Comparison of ENCODE assay signal across 1 cellular context in the genomic region with DNA sequence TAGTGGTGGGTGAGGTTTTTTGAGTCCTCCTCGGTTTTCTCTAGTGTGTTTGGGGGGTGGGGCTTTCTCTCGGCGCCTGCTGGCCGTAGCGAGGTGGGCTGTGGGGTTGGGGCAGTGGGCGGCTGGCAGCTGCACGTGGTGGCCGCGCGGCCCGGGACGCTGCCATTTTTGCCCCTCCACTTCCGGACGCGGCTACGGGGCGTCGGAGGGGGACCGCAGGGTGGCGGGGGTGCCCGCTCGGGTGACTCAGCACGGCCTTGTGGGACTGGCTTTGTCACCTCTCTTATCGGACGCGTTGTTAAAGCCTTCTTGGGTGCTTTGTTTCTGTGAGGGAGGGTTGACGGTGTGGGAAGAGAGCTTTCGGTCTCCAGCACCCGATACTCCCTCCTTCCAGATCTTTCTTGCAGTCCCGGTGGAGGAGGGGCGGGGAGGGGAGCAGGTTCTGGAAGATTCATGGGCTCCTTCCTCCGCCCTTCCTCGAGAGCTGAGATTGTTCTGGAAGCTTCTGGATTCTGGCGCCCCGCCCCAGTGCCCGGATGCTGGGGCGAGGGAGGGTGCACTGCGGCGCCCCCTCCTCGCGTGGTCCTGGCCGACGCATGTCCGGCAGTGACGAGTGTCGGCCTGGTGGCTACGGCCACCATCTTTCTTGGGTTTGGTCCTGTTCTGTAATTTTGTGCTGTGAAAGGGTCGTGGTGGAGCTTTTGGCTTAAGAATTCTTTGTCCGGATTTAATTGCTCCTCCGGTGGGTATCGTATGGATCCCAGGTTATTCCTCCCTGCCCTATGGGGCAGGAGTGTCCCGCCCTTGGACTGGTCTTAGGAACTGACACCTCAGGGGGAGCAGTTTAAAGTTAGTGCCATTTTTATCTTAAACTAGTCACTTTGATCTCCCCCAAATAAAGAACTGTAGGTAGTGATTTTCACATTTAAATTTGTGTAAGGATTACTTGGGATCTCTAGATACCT.
TF ChIP-seq lines count a peak whose summit lies in the region.

No MANE protein-coding gene starts in this region.

TF ChIP-seq in HepG2, 621 proteins besides CTCF, POLR2A, EP300 and RAD21 (continued from another document and continues in another):
- no peak for TF ChIP-seq RNF219 (CRISPR knock-in tag; IDR thresholded peaks at IDR 0.05)
- TF ChIP-seq DNMT1 (CRISPR knock-in tag; IDR thresholded peaks at IDR 0.05), result no peak
- TF ChIP-seq ZNF709 (CRISPR knock-in tag; IDR thresholded peaks at IDR 0.05), result peak; percentile 55
- no peak; the same call in 1 of the 2 replicates for TF ChIP-seq HDAC1 (CRISPR knock-in tag; IDR thresholded peaks at IDR 0.05)
- TF ChIP-seq, protein P1, sequence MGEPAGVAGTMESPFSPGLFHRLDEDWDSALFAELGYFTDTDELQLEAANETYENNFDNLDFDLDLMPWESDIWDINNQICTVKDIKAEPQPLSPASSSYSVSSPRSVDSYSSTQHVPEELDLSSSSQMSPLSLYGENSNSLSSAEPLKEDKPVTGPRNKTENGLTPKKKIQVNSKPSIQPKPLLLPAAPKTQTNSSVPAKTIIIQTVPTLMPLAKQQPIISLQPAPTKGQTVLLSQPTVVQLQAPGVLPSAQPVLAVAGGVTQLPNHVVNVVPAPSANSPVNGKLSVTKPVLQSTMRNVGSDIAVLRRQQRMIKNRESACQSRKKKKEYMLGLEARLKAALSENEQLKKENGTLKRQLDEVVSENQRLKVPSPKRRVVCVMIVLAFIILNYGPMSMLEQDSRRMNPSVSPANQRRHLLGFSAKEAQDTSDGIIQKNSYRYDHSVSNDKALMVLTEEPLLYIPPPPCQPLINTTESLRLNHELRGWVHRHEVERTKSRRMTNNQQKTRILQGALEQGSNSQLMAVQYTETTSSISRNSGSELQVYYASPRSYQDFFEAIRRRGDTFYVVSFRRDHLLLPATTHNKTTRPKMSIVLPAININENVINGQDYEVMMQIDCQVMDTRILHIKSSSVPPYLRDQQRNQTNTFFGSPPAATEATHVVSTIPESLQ (CRISPR knock-in tag; conservative IDR thresholded peaks at IDR 0.05), result no peak
- TF ChIP-seq, protein P2, sequence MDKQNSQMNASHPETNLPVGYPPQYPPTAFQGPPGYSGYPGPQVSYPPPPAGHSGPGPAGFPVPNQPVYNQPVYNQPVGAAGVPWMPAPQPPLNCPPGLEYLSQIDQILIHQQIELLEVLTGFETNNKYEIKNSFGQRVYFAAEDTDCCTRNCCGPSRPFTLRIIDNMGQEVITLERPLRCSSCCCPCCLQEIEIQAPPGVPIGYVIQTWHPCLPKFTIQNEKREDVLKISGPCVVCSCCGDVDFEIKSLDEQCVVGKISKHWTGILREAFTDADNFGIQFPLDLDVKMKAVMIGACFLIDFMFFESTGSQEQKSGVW (CRISPR knock-in tag; IDR thresholded peaks at IDR 0.05; ENCODE audit: borderline replicate concordance), result 0 out of 2 replicates have a peak, but pooled peaks have one; percentile 5
- no peak for TF ChIP-seq ZNF766 (CRISPR knock-in tag; IDR thresholded peaks at IDR 0.05; ENCODE audit: borderline replicate concordance)
- no peak for TF ChIP-seq NR3C1 (CRISPR knock-in tag; IDR thresholded peaks at IDR 0.05)
- no peak; the same call in 1 of the 2 replicates for TF ChIP-seq ZFP36L2 (CRISPR knock-in tag; IDR thresholded peaks at IDR 0.05)
- no peak for TF ChIP-seq EZH2 (conservative IDR thresholded peaks at IDR 0.05; ENCODE audit: low read depth, low read length)
- no peak for TF ChIP-seq MTA3 (CRISPR knock-in tag; IDR thresholded peaks at IDR 0.05)
- TF ChIP-seq SIN3B (IDR thresholded peaks at IDR 0.05; ENCODE audit: low read length), result no peak; the same call in 1 of the 2 replicates
- no peak; the same call in 1 of the 2 replicates for TF ChIP-seq NFAT5 (CRISPR knock-in tag; IDR thresholded peaks at IDR 0.05)
- TF ChIP-seq ZNF232 (CRISPR knock-in tag; IDR thresholded peaks at IDR 0.05; ENCODE audit: borderline replicate concordance), result no peak
- TF ChIP-seq NFE2L2 (IDR thresholded peaks at IDR 0.05; ENCODE audit: low read length), result peak; percentile 42; the same call in 1 of the 2 replicates
- no peak for TF ChIP-seq TARDBP (CRISPR knock-in tag; IDR thresholded peaks at IDR 0.05)
- no peak for TF ChIP-seq AKAP8 (CRISPR knock-in tag; IDR thresholded peaks at IDR 0.05)
- no peak; the same call in 1 of the 2 replicates for TF ChIP-seq RXRB (CRISPR knock-in tag; IDR thresholded peaks at IDR 0.05; ENCODE audit: borderline replicate concordance)
- TF ChIP-seq MAF1 (CRISPR knock-in tag; IDR thresholded peaks at IDR 0.05; ENCODE audit: borderline replicate concordance), result no peak
- TF ChIP-seq LCORL (IDR thresholded peaks at IDR 0.05), result no peak
- no peak for TF ChIP-seq LCORL (CRISPR knock-in tag; IDR thresholded peaks at IDR 0.05)
- peak; percentile 89; the same call in 1 of the 2 replicates for TF ChIP-seq ZNF343 (CRISPR knock-in tag; IDR thresholded peaks at IDR 0.05)
- 0 out of 2 replicates have a peak, but pooled peaks have one; percentile 23 for TF ChIP-seq RARG (CRISPR knock-in tag; IDR thresholded peaks at IDR 0.05; ENCODE audit: low read depth)
- TF ChIP-seq ZNF672 (CRISPR knock-in tag; IDR thresholded peaks at IDR 0.05), result no peak
- TF ChIP-seq KMT2A (CRISPR knock-in tag; IDR thresholded peaks at IDR 0.05), result 0 out of 2 replicates have a peak, but pooled peaks have one; percentile 18
- TF ChIP-seq U2AF1 (optimal IDR thresholded peaks at IDR 0.05; ENCODE audit: low read depth, low read length), result no peak
- TF ChIP-seq AHR (CRISPR knock-in tag; IDR thresholded peaks at IDR 0.05), result no peak; the same call in 1 of the 2 replicates
- TF ChIP-seq, protein P3, sequence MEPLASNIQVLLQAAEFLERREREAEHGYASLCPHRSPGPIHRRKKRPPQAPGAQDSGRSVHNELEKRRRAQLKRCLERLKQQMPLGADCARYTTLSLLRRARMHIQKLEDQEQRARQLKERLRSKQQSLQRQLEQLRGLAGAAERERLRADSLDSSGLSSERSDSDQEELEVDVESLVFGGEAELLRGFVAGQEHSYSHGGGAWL (CRISPR knock-in tag; IDR thresholded peaks at IDR 0.05), result peak; percentile 88
- no peak for TF ChIP-seq HOXD1 (CRISPR knock-in tag; IDR thresholded peaks at IDR 0.05)
- TF ChIP-seq SNAPC5 (CRISPR knock-in tag; IDR thresholded peaks at IDR 0.05; ENCODE audit: borderline replicate concordance), result no peak
- TF ChIP-seq ZKSCAN5 (CRISPR knock-in tag; IDR thresholded peaks at IDR 0.05), result no peak
- TF ChIP-seq, protein P4, sequence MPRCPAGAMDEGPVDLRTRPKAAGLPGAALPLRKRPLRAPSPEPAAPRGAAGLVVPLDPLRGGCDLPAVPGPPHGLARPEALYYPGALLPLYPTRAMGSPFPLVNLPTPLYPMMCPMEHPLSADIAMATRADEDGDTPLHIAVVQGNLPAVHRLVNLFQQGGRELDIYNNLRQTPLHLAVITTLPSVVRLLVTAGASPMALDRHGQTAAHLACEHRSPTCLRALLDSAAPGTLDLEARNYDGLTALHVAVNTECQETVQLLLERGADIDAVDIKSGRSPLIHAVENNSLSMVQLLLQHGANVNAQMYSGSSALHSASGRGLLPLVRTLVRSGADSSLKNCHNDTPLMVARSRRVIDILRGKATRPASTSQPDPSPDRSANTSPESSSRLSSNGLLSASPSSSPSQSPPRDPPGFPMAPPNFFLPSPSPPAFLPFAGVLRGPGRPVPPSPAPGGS (CRISPR knock-in tag; IDR thresholded peaks at IDR 0.05), result no peak; the same call in 1 of the 2 replicates
- TF ChIP-seq RXRA (CRISPR knock-in tag; IDR thresholded peaks at IDR 0.05), result peak; percentile 49; the same call in 1 of the 2 replicates
- TF ChIP-seq CAMTA2 (CRISPR knock-in tag; IDR thresholded peaks at IDR 0.05; ENCODE audit: borderline replicate concordance), result no peak
- 0 out of 2 replicates have a peak, but pooled peaks have one; percentile 1 for TF ChIP-seq ZFAT (CRISPR knock-in tag; conservative IDR thresholded peaks at IDR 0.05)
- TF ChIP-seq, protein P5, sequence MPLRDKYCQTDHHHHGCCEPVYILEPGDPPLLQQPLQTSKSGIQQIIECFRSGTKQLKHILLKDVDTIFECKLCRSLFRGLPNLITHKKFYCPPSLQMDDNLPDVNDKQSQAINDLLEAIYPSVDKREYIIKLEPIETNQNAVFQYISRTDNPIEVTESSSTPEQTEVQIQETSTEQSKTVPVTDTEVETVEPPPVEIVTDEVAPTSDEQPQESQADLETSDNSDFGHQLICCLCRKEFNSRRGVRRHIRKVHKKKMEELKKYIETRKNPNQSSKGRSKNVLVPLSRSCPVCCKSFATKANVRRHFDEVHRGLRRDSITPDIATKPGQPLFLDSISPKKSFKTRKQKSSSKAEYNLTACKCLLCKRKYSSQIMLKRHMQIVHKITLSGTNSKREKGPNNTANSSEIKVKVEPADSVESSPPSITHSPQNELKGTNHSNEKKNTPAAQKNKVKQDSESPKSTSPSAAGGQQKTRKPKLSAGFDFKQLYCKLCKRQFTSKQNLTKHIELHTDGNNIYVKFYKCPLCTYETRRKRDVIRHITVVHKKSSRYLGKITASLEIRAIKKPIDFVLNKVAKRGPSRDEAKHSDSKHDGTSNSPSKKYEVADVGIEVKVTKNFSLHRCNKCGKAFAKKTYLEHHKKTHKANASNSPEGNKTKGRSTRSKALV (CRISPR knock-in tag; IDR thresholded peaks at IDR 0.05), result no peak
- peak; percentile 72; the same call in 1 of the 2 replicates for TF ChIP-seq KLF15 (CRISPR knock-in tag; IDR thresholded peaks at IDR 0.05; ENCODE audit: borderline replicate concordance)
- TF ChIP-seq ZC3H4 (CRISPR knock-in tag; IDR thresholded peaks at IDR 0.05; ENCODE audit: borderline replicate concordance), result no peak; the same call in 1 of the 2 replicates
- TF ChIP-seq, protein P6, sequence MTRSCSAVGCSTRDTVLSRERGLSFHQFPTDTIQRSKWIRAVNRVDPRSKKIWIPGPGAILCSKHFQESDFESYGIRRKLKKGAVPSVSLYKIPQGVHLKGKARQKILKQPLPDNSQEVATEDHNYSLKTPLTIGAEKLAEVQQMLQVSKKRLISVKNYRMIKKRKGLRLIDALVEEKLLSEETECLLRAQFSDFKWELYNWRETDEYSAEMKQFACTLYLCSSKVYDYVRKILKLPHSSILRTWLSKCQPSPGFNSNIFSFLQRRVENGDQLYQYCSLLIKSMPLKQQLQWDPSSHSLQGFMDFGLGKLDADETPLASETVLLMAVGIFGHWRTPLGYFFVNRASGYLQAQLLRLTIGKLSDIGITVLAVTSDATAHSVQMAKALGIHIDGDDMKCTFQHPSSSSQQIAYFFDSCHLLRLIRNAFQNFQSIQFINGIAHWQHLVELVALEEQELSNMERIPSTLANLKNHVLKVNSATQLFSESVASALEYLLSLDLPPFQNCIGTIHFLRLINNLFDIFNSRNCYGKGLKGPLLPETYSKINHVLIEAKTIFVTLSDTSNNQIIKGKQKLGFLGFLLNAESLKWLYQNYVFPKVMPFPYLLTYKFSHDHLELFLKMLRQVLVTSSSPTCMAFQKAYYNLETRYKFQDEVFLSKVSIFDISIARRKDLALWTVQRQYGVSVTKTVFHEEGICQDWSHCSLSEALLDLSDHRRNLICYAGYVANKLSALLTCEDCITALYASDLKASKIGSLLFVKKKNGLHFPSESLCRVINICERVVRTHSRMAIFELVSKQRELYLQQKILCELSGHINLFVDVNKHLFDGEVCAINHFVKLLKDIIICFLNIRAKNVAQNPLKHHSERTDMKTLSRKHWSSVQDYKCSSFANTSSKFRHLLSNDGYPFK (CRISPR knock-in tag; IDR thresholded peaks at IDR 0.05; ENCODE audit: borderline replicate concordance), result peak; percentile 34; the same call in 1 of the 2 replicates
